ENCODE assay signal across 23 cellular contexts in the genomic region with DNA sequence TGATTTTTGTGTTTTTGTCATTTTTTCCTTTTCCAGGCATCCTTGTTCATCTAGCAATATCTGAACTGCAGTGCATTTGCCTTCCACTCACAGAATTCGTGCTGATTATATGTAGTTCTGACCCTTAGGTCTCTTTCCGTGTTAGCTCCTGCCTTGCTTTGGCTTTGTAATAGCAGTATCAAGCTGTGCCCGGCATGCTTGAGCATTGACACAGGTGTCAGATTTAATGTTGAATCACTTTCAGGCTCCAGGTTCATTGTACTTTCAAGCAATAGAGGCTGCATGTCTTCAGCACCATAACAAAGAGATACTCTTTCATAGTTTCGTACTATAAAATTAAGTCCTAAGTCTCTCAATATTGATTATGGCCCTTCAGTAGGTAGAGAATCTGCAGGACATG.
DNase-seq lines count a peak whose midpoint lies in the region; ATAC-seq and TF ChIP-seq lines count a peak whose summit lies in the region.
"Had no signal": no experiment of that assay in that cellular context is flagged by ENCODE, and none has a peak within 500 bp of the region (broad histone marks: within the 10 kb centered on the region; RNA-seq: fewer than 3 reads in every experiment).

No MANE protein-coding gene starts in this region.

- H3K27ac ChIP-seq in endodermal cell (ENCODE audit: low read depth, low read length), result no peak overlapping the region
- no peak overlapping the region for H3K27ac ChIP-seq in GM23248
- H3K27ac ChIP-seq: body of pancreas had no signal

- peaks cover 7% of the 10 kb centered on the region for H3K9me3 Mint-ChIP-seq in endodermal cell
- H3K9me3 Mint-ChIP-seq: activated naive CD8-positive, alpha-beta T cell treated with anti-CD3 and anti-CD28 coated beads for 36 hours; CD14-positive monocyte; effector memory CD8-positive, alpha-beta T cell; neural crest cell had no signal

- no peaks in the 10 kb centered on the region for H3K4me1 Mint-ChIP-seq in endodermal cell
- H3K4me1 Mint-ChIP-seq: activated naive CD8-positive, alpha-beta T cell treated with anti-CD3 and anti-CD28 coated beads for 36 hours; CD14-positive monocyte; neural crest cell; T-cell had no signal

- no peaks in the 10 kb centered on the region for H3K27me3 Mint-ChIP-seq in endodermal cell (ENCODE audit: insufficient read depth)
- H3K27me3 Mint-ChIP-seq: activated naive CD8-positive, alpha-beta T cell treated with anti-CD3 and anti-CD28 coated beads for 36 hours; effector memory CD8-positive, alpha-beta T cell; T-cell had no signal

- no peaks in the 10 kb centered on the region for H4K20me1 ChIP-seq in GM23248 (ENCODE audit: insufficient read depth)

- no peaks in the 10 kb centered on the region for H3K27me3 ChIP-seq in endodermal cell (ENCODE audit: control insufficient read depth, insufficient read depth, low read length, poor library complexity, severe bottlenecking)
- no peaks in the 10 kb centered on the region for H3K27me3 ChIP-seq in GM23248 (replicated peaks; ENCODE audit: insufficient read depth)
- H3K27me3 ChIP-seq: body of pancreas, esophagus muscularis mucosa, suprapubic skin had no signal

- no peak for TF ChIP-seq CTCF in endodermal cell (conservative IDR thresholded peaks at IDR 0.05)

- no peak overlapping the region for H2AFZ ChIP-seq in GM23248

- WGBS in endodermal cell (ENCODE audit: insufficient coverage in 1 of 2, insufficient read length in 1 of 2), 2 experiments, result 80 to 87% methylated on average over 4 of the region's 4 CpGs
- 62 to 69% methylated on average over 4 of the region's 4 CpGs for WGBS in GM23248 (ENCODE audit: low coverage in 1 of 2, low lambda C conversion rate in 2 of 2, missing lambda C conversion rate in 2 of 2), 2 experiments

- no peaks in the 10 kb centered on the region for H3K79me2 ChIP-seq in GM23248 (ENCODE audit: insufficient read depth)

- 0 out of 2 replicates have a peak, but pooled peaks cover 3% of the 10 kb centered on the region for H3F3A ChIP-seq in GM23248 (ENCODE audit: insufficient read depth)

- H3K4me2 ChIP-seq in GM23248 (ENCODE audit: unreplicated experiment), result no peak overlapping the region

- H3K27ac Mint-ChIP-seq in endodermal cell, result no peak overlapping the region
- H3K27ac Mint-ChIP-seq: activated naive CD8-positive, alpha-beta T cell treated with anti-CD3 and anti-CD28 coated beads for 36 hours; CD14-positive monocyte; effector memory CD8-positive, alpha-beta T cell; T-cell had no signal

- no peak overlapping the region for H3K4me3 Mint-ChIP-seq in endodermal cell
- H3K4me3 Mint-ChIP-seq: activated naive CD8-positive, alpha-beta T cell treated with anti-CD3 and anti-CD28 coated beads for 36 hours; CD14-positive monocyte; effector memory CD8-positive, alpha-beta T cell; neural crest cell; T-cell had no signal

- no peaks in the 10 kb centered on the region for H3K9me3 ChIP-seq in endodermal cell (ENCODE audit: control insufficient read depth, low read length)
- no peaks in the 10 kb centered on the region for H3K9me3 ChIP-seq in GM23248 (ENCODE audit: low read depth)
- H3K9me3 ChIP-seq: body of pancreas, esophagus muscularis mucosa, suprapubic skin had no signal

- in situ Hi-C loops in GM23248 (cut with MboI), result no loop called here

- DNase-seq in COR-L47 (lab: John Stamatoyannopoulos, UW) (peak; percentile 84), NCI-H146 (lab: John Stamatoyannopoulos, UW) (peak; percentile 96), NCI-H69 (lab: John Stamatoyannopoulos, UW) (peak; percentile 99), endodermal cell (peak; percentile 43), AG08396 (ENCODE audit: low spot score) (no peak), activated gamma-delta T cell treated with Interleukin-2 at 50 U/mL for 16 hours (no peak), GM23248 (no peak)
- DNase-seq: activated CD4-positive, alpha-beta T cell treated with anti-CD3 and anti-CD28 coated beads for 4 hours; activated naive CD8-positive, alpha-beta T cell treated with anti-CD3 and anti-CD28 coated beads for 36 hours; DMS53; effector memory CD8-positive, alpha-beta T cell; hippocampal formation; KG1; NCI-H2029; stimulated activated CD4-positive, alpha-beta T cell treated with anti-CD3 and anti-CD28 coated beads, Interleukin-1b, Interleukin-23, amount 100 ng/mL, for 48 hours; T-cell had no signal

- H3K4me1 ChIP-seq in endodermal cell (ENCODE audit: control insufficient read depth, insufficient read depth, low read length), result no peaks in the 10 kb centered on the region
- no peaks in the 10 kb centered on the region for H3K4me1 ChIP-seq in GM23248 (ENCODE audit: insufficient read depth)
- H3K4me1 ChIP-seq: body of pancreas, suprapubic skin had no signal

- H3K36me3 ChIP-seq in endodermal cell (ENCODE audit: control insufficient read depth, insufficient read depth, low read length) (peaks cover 81% of the 10 kb centered on the region), GM23248 (ENCODE audit: low read depth) (peaks cover 60% of the 10 kb centered on the region)

- no peak overlapping the region for H3K9ac ChIP-seq in endodermal cell (ENCODE audit: extremely low read depth, low read length, poor library complexity, severe bottlenecking)
- H3K9ac ChIP-seq in GM23248, result no peak overlapping the region

- peaks cover 75% of the 10 kb centered on the region for H3K36me3 Mint-ChIP-seq in endodermal cell (ENCODE audit: low read depth)

- no peaks in the 10 kb centered on the region for H3K9me2 ChIP-seq in GM23248 (ENCODE audit: insufficient read depth)

- H3K4me3 ChIP-seq in endodermal cell (ENCODE audit: low read length), result no peak overlapping the region
- H3K4me3 ChIP-seq in GM23248, result no peak overlapping the region
- H3K4me3 ChIP-seq: body of pancreas, esophagus muscularis mucosa, skin epidermis, suprapubic skin had no signal

- ATAC-seq in GM21737 (IDR thresholded peaks at IDR 0.05; ENCODE audit: unreplicated experiment), result no peak
- ATAC-seq: body of pancreas; effector memory CD8-positive, alpha-beta T cell; T-cell had no signal

Comparison
In these comparisons a context has a peak if more than half of its experiments do, and no peak if none do; other contexts are left out.
1. DNase-seq: peak in COR-L47 (single experiment), NCI-H146 (single experiment), NCI-H69 (single experiment) and endodermal cell (single experiment); none in AG08396 (single experiment), activated gamma-delta T cell treated with Interleukin-2 at 50 U/mL for 16 hours (single experiment) and GM23248 (single experiment).